In the genomic region with DNA sequence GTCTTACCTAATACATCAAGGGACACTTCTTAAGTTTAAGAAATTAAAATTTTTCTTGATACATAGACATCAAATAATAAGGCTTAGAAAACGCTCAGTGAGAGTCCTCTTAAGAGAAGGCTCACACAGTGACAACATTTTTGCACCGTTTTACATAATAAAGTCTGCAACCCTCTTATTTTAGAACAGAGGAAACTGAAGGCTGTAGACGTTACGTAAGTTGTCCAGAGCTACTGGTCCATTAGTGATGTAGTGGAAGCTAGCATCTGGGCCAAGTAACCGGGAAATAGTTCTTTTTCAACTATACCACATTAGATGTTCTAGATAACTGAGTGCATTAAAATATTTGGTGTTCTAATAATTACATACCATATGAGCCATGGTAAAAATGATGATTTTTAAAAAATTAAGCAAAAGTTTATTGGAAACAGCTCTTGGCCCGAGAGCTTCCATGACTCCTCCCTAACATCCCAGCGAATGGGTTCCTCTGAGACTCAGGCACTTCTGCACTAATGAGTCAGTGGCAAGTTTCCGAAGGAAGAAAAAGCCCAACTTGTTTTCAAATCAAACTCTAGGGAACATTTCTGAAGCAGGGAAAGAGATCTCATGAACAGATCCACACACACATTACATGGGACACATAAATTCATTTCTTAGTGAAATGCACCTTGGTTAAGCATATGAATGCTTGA, we compare ENCODE assay signal across 1 cellular context.
TF ChIP-seq lines count a peak whose summit lies in the region.

No MANE protein-coding gene starts in this region.

TF ChIP-seq in GM23338, 12 proteins besides CTCF, POLR2A, EP300 and RAD21 (continued from another document):
- TF ChIP-seq, protein P1, sequence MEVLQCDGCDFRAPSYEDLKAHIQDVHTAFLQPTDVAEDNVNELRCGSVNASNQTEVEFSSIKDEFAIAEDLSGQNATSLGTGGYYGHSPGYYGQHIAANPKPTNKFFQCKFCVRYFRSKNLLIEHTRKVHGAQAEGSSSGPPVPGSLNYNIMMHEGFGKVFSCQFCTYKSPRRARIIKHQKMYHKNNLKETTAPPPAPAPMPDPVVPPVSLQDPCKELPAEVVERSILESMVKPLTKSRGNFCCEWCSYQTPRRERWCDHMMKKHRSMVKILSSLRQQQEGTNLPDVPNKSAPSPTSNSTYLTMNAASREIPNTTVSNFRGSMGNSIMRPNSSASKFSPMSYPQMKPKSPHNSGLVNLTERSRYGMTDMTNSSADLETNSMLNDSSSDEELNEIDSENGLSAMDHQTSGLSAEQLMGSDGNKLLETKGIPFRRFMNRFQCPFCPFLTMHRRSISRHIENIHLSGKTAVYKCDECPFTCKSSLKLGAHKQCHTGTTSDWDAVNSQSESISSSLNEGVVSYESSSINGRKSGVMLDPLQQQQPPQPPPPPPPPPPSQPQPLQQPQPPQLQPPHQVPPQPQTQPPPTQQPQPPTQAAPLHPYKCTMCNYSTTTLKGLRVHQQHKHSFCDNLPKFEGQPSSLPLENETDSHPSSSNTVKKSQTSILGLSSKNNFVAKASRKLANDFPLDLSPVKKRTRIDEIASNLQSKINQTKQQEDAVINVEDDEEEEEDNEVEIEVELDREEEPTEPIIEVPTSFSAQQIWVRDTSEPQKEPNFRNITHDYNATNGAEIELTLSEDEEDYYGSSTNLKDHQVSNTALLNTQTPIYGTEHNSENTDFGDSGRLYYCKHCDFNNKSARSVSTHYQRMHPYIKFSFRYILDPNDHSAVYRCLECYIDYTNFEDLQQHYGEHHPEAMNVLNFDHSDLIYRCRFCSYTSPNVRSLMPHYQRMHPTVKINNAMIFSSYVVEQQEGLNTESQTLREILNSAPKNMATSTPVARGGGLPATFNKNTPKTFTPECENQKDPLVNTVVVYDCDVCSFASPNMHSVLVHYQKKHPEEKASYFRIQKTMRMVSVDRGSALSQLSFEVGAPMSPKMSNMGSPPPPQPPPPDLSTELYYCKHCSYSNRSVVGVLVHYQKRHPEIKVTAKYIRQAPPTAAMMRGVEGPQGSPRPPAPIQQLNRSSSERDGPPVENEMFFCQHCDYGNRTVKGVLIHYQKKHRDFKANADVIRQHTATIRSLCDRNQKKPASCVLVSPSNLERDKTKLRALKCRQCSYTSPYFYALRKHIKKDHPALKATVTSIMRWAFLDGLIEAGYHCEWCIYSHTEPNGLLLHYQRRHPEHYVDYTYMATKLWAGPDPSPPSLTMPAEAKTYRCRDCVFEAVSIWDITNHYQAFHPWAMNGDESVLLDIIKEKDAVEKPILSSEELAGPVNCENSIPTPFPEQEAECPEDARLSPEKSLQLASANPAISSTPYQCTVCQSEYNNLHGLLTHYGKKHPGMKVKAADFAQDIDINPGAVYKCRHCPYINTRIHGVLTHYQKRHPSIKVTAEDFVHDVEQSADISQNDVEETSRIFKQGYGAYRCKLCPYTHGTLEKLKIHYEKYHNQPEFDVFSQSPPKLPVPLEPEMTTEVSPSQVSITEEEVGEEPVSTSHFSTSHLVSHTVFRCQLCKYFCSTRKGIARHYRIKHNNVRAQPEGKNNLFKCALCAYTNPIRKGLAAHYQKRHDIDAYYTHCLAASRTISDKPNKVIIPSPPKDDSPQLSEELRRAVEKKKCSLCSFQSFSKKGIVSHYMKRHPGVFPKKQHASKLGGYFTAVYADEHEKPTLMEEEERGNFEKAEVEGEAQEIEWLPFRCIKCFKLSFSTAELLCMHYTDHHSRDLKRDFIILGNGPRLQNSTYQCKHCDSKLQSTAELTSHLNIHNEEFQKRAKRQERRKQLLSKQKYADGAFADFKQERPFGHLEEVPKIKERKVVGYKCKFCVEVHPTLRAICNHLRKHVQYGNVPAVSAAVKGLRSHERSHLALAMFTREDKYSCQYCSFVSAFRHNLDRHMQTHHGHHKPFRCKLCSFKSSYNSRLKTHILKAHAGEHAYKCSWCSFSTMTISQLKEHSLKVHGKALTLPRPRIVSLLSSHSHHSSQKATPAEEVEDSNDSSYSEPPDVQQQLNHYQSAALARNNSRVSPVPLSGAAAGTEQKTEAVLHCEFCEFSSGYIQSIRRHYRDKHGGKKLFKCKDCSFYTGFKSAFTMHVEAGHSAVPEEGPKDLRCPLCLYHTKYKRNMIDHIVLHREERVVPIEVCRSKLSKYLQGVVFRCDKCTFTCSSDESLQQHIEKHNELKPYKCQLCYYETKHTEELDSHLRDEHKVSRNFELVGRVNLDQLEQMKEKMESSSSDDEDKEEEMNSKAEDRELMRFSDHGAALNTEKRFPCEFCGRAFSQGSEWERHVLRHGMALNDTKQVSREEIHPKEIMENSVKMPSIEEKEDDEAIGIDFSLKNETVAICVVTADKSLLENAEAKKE (CRISPR knock-in tag; IDR thresholded peaks at IDR 0.05) = no peak
